21 cellular contexts compared by ENCODE assay signal in genomic region chr10:63494951-63495350, GRCh38.
"Had no signal": no experiment of that assay in that cellular context is flagged by ENCODE, and none has a peak within 500 bp of the region (broad histone marks: within the 10 kb centered on the region; RNA-seq: fewer than 3 reads in every experiment).

No MANE protein-coding gene starts in this region.

- H3K4me3 Mint-ChIP-seq: activated CD4-positive, alpha-beta T cell treated with anti-CD3 and anti-CD28 coated beads, Interleukin-2, amount 10 ng/mL, durations not matched to agents 7 days and 5 days; activated CD8-positive, alpha-beta memory T cell treated with anti-CD3 and anti-CD28 coated beads, Interleukin-2, amount 10 ng/mL, durations not matched to agents 7 days and 5 days; activated CD8-positive, alpha-beta T cell treated with anti-CD3 and anti-CD28 coated beads for 36 hours; effector memory CD8-positive, alpha-beta T cell; memory B cell; nephron; stimulated activated naive B cell treated with anti-CD40 and anti-IgM and Interleukin-4, amounts not matched to agents 10 μg/mL and 1 μg/mL and 100 μg/mL, for 72 hours had no signal

- ATAC-seq: activated CD4-positive, CD25-positive, alpha-beta regulatory T cell treated with anti-CD3 and anti-CD28 coated beads, Interleukin-2, amount 50 U/mL, for 24 hours; activated CD8-positive, alpha-beta memory T cell treated with anti-CD3 and anti-CD28 coated beads, Interleukin-2, amount 10 ng/mL, durations not matched to agents 7 days and 5 days; activated CD8-positive, alpha-beta T cell treated with anti-CD3 and anti-CD28 coated beads for 36 hours; activated naive CD4-positive, alpha-beta T cell treated with anti-CD3 and anti-CD28 coated beads, Interleukin-2, amount 50 U/mL, for 72 hours; effector memory CD8-positive, alpha-beta T cell; gastroesophageal sphincter; stimulated activated naive B cell treated with anti-CD40 and anti-IgM and Interleukin-4, amounts not matched to agents 10 μg/mL and 1 μg/mL and 100 μg/mL, for 72 hours had no signal

- H3K27ac Mint-ChIP-seq: activated CD4-positive, alpha-beta T cell treated with anti-CD3 and anti-CD28 coated beads, Interleukin-2, amount 10 ng/mL, durations not matched to agents 7 days and 5 days; activated CD8-positive, alpha-beta memory T cell treated with anti-CD3 and anti-CD28 coated beads, Interleukin-2, amount 10 ng/mL, durations not matched to agents 7 days and 5 days; activated CD8-positive, alpha-beta T cell treated with anti-CD3 and anti-CD28 coated beads for 36 hours; activated naive CD4-positive, alpha-beta T cell treated with anti-CD3 and anti-CD28 coated beads, Interleukin-2, amount 50 U/mL, for 72 hours; effector memory CD8-positive, alpha-beta T cell; memory B cell; stimulated activated naive B cell treated with anti-CD40 and anti-IgM and Interleukin-4, amounts not matched to agents 10 μg/mL and 1 μg/mL and 100 μg/mL, for 72 hours had no signal

- H3K36me3 Mint-ChIP-seq: activated naive CD4-positive, alpha-beta T cell treated with anti-CD3 and anti-CD28 coated beads, Interleukin-2, amount 50 U/mL, for 72 hours had no signal

- H3K27me3 Mint-ChIP-seq: activated CD4-positive, alpha-beta T cell treated with anti-CD3 and anti-CD28 coated beads, Interleukin-2, amount 10 ng/mL, durations not matched to agents 7 days and 5 days; activated CD8-positive, alpha-beta memory T cell treated with anti-CD3 and anti-CD28 coated beads, Interleukin-2, amount 10 ng/mL, durations not matched to agents 7 days and 5 days; activated CD8-positive, alpha-beta T cell treated with anti-CD3 and anti-CD28 coated beads for 36 hours; effector memory CD8-positive, alpha-beta T cell; memory B cell; stimulated activated naive B cell treated with anti-CD40 and anti-IgM and Interleukin-4, amounts not matched to agents 10 μg/mL and 1 μg/mL and 100 μg/mL, for 72 hours had no signal

- H3K4me3 ChIP-seq: esophagus squamous epithelium, gastroesophageal sphincter, sigmoid colon, transverse colon had no signal

- H3K27me3 ChIP-seq: esophagus squamous epithelium, gastroesophageal sphincter, sigmoid colon, transverse colon had no signal

- H3K36me3 ChIP-seq: esophagus squamous epithelium, gastroesophageal sphincter, sigmoid colon, transverse colon had no signal

- H3K9me3 Mint-ChIP-seq: activated CD8-positive, alpha-beta T cell treated with anti-CD3 and anti-CD28 coated beads for 36 hours; activated naive CD4-positive, alpha-beta T cell treated with anti-CD3 and anti-CD28 coated beads, Interleukin-2, amount 50 U/mL, for 72 hours; effector memory CD8-positive, alpha-beta T cell; memory B cell had no signal

- H3K9me3 ChIP-seq: esophagus squamous epithelium, gastroesophageal sphincter, sigmoid colon, transverse colon had no signal

- DNase-seq: activated CD4-positive, alpha-beta T cell treated with anti-CD3 and anti-CD28 coated beads, Interleukin-2, amount 10 ng/mL, durations not matched to agents 7 days and 5 days; activated CD8-positive, alpha-beta memory T cell treated with anti-CD3 and anti-CD28 coated beads, Interleukin-2, amount 10 ng/mL, durations not matched to agents 7 days and 5 days; activated CD8-positive, alpha-beta T cell treated with anti-CD3 and anti-CD28 coated beads for 36 hours; activated T-cell treated with anti-CD3 and anti-CD28 coated beads for 4 hours; central memory CD4-positive, alpha-beta T cell; effector memory CD8-positive, alpha-beta T cell; esophagus squamous epithelium; head of caudate nucleus; hypothalamus; nucleus accumbens; posterior cingulate gyrus; sigmoid colon; stimulated activated CD4-positive, alpha-beta T cell treated with anti-CD3 and anti-CD28 coated beads, Interleukin-2, amount 100 ng/mL, for 48 hours; stimulated activated CD8-positive, alpha-beta memory T cell treated with anti-CD3 and anti-CD28 coated beads, Interleukin-4, amount 100 ng/mL, for 48 hours; stimulated activated naive B cell treated with anti-CD40 and anti-IgM and Interleukin-4, amounts not matched to agents 10 μg/mL and 1 μg/mL and 100 μg/mL, for 72 hours; transverse colon had no signal
